23 cellular contexts compared by ENCODE assay signal in genomic region chr17:21530841-21531240, GRCh38.
A peak's percentile ranks its signal among the peaks of the same experiment; 100 is the strongest.
DNase-seq lines count a peak whose midpoint lies in the region; ATAC-seq and TF ChIP-seq lines count a peak whose summit lies in the region.
"Had no signal": no experiment of that assay in that cellular context is flagged by ENCODE, and none has a peak within 500 bp of the region (broad histone marks: within the 10 kb centered on the region; RNA-seq: fewer than 3 reads in every experiment).

No MANE protein-coding gene starts in this region.

- no peaks in the 10 kb centered on the region for H3K9me3 Mint-ChIP-seq in activated CD8-positive, alpha-beta T cell treated with anti-CD3 and anti-CD28 coated beads, Interleukin-2, amount 10 ng/mL, durations not matched to agents 7 days and 5 days (ENCODE audit: insufficient read depth)
- no peaks in the 10 kb centered on the region for H3K9me3 Mint-ChIP-seq in activated CD8-positive, alpha-beta T cell treated with anti-CD3 and anti-CD28 coated beads for 36 hours
- H3K9me3 Mint-ChIP-seq in stimulated activated effector memory CD8-positive, alpha-beta T cell treated with anti-CD3 and anti-CD28 coated beads, Interleukin-12 subunit alpha, Interleukin-12 subunit beta, amount 100 ng/mL, for 72 hours = no peaks in the 10 kb centered on the region
- H3K9me3 Mint-ChIP-seq: CD4-positive, CD25-positive, alpha-beta regulatory T cell; CD8-positive, alpha-beta T cell; GM23338; HFFc6 had no signal

- H3K4me1 Mint-ChIP-seq in activated CD8-positive, alpha-beta T cell treated with anti-CD3 and anti-CD28 coated beads, Interleukin-2, amount 10 ng/mL, durations not matched to agents 7 days and 5 days (ENCODE audit: low read depth) = peaks cover 18% of the 10 kb centered on the region
- peaks cover 14% of the 10 kb centered on the region for H3K4me1 Mint-ChIP-seq in activated CD8-positive, alpha-beta T cell treated with anti-CD3 and anti-CD28 coated beads for 36 hours (ENCODE audit: low read depth)
- H3K4me1 Mint-ChIP-seq in stimulated activated effector memory CD8-positive, alpha-beta T cell treated with anti-CD3 and anti-CD28 coated beads, Interleukin-12 subunit alpha, Interleukin-12 subunit beta, amount 100 ng/mL, for 72 hours = peaks cover 13% of the 10 kb centered on the region
- H3K4me1 Mint-ChIP-seq: B cell had no signal

- H3K79me2 ChIP-seq in mammary epithelial cell (ENCODE audit: insufficient read depth, low read length) = peaks cover under 1% of the 10 kb centered on the region

- intact Hi-C loops in activated CD8-positive, alpha-beta T cell treated with anti-CD3 and anti-CD28 coated beads for 36 hours (cut with micrococcal nuclease) = no loop called here
- intact Hi-C loops in mammary epithelial cell (cut with micrococcal nuclease) = loop anchor here (10.0 kb wide), 1 partner anchor 736 kb away; no protein-coding TSS in a partner anchor
- intact Hi-C loops in prostate gland (cut with DNase I) = no loop called here
- intact Hi-C loops in aorta (cut with DNase I) = no loop called here

- no peak overlapping the region for H3K27ac Mint-ChIP-seq in activated CD8-positive, alpha-beta T cell treated with anti-CD3 and anti-CD28 coated beads, Interleukin-2, amount 10 ng/mL, durations not matched to agents 7 days and 5 days
- no peak overlapping the region for H3K27ac Mint-ChIP-seq in activated CD8-positive, alpha-beta T cell treated with anti-CD3 and anti-CD28 coated beads for 36 hours
- H3K27ac Mint-ChIP-seq in stimulated activated effector memory CD8-positive, alpha-beta T cell treated with anti-CD3 and anti-CD28 coated beads, Interleukin-12 subunit alpha, Interleukin-12 subunit beta, amount 100 ng/mL, for 72 hours = peak overlapping the region; percentile 60
- H3K27ac Mint-ChIP-seq: B cell; CD8-positive, alpha-beta T cell; GM23338; H9; HFFc6 had no signal

- H3K4me3 ChIP-seq in mammary epithelial cell (replicated peaks in 1 of 3; ENCODE audit: insufficient read depth in 1 of 3, low read depth in 2 of 3, low read length in 3 of 3) (no peak overlapping the region), prostate gland (no peak overlapping the region), aorta (ENCODE audit: low read length in 2 of 2) (no peak overlapping the region)
- H3K4me3 ChIP-seq: BLaER1, GM12878, GM23338 had no signal

- dilution Hi-C loops in mammary epithelial cell (cut with HindIII; ENCODE audit: low sequenced_read_pairs) = no loop called here

- TF ChIP-seq CTCF in activated CD8-positive, alpha-beta T cell treated with anti-CD3 and anti-CD28 coated beads for 36 hours (IDR thresholded peaks at IDR 0.05) = no peak
- TF ChIP-seq CTCF in mammary epithelial cell (conservative IDR thresholded peaks at IDR 0.05 in 1 of 2, IDR thresholded peaks at IDR 0.05 in 1 of 2; ENCODE audit: extremely low read depth in 1 of 2, insufficient read depth in 1 of 2, low read depth in 1 of 2, low read length in 2 of 2) (no peak), prostate gland (IDR thresholded peaks at IDR 0.05) (no peak)

- peak; percentile 36 for ATAC-seq in activated CD8-positive, alpha-beta T cell treated with anti-CD3 and anti-CD28 coated beads, Interleukin-2, amount 10 ng/mL, durations not matched to agents 7 days and 5 days
- no peak for ATAC-seq in activated CD8-positive, alpha-beta T cell treated with anti-CD3 and anti-CD28 coated beads for 36 hours
- no peak for ATAC-seq in stimulated activated effector memory CD8-positive, alpha-beta T cell treated with anti-CD3 and anti-CD28 coated beads, Interleukin-12 subunit alpha, Interleukin-12 subunit beta, amount 100 ng/mL, for 72 hours
- no peak for ATAC-seq in aorta (ENCODE audit: low FRiP score)
- ATAC-seq: CD8-positive, alpha-beta T cell; GM12878; GM23338 had no signal

- WGBS in mammary epithelial cell (ENCODE audit: low coverage, missing lambda C conversion rate) = 96% methylated on average over 8 of the region's 9 CpGs
- 93% methylated on average over 9 of the region's 9 CpGs for WGBS in prostate gland
- WGBS in aorta, 2 donors = 93% methylated on average over 9 of the region's 9 CpGs

- no peak overlapping the region for H3K4me2 ChIP-seq in mammary epithelial cell (ENCODE audit: insufficient read depth, low read depth, low read length)
- H3K4me2 ChIP-seq: GM23338 had no signal

- H3K27ac ChIP-seq in KOPT-K1 (ENCODE audit: low read depth, low read length, poor library complexity, severe bottlenecking) = peak overlapping the region; percentile 86
- H3K27ac ChIP-seq in mammary epithelial cell (ENCODE audit: insufficient read depth, low read depth, low read length) = no peak overlapping the region
- H3K27ac ChIP-seq in prostate gland = no peak overlapping the region
- H3K27ac ChIP-seq in aorta (ENCODE audit: low read depth in 1 of 2, low read length in 2 of 2) = no peak overlapping the region
- H3K27ac ChIP-seq: 22Rv1, BLaER1, C4-2B had no signal

- POLR2A ChIA-PET in activated CD8-positive, alpha-beta T cell treated with anti-CD3 and anti-CD28 coated beads, Interleukin-2, amount 10 ng/mL, durations not matched to agents 7 days and 5 days (lab: Charles Lee) = no interaction called here
- POLR2A ChIA-PET in activated CD8-positive, alpha-beta T cell treated with anti-CD3 and anti-CD28 coated beads for 36 hours (lab: Charles Lee) = no interaction called here

- H3K4me1 ChIP-seq in mammary epithelial cell (ENCODE audit: insufficient read depth, low read length) (no peaks in the 10 kb centered on the region), prostate gland (replicated peaks) (no peaks in the 10 kb centered on the region), aorta (ENCODE audit: control insufficient read depth in 1 of 2, insufficient read depth in 2 of 2, low read length in 2 of 2) (no peaks in the 10 kb centered on the region)
- H3K4me1 ChIP-seq: Caco-2 had no signal

- H2AFZ ChIP-seq in mammary epithelial cell (ENCODE audit: low read depth, low read length) = no peak overlapping the region
- H2AFZ ChIP-seq: GM23338 had no signal

- H3K4me3 Mint-ChIP-seq in activated CD8-positive, alpha-beta T cell treated with anti-CD3 and anti-CD28 coated beads, Interleukin-2, amount 10 ng/mL, durations not matched to agents 7 days and 5 days = no peak overlapping the region
- no peak overlapping the region for H3K4me3 Mint-ChIP-seq in activated CD8-positive, alpha-beta T cell treated with anti-CD3 and anti-CD28 coated beads for 36 hours
- no peak overlapping the region for H3K4me3 Mint-ChIP-seq in stimulated activated effector memory CD8-positive, alpha-beta T cell treated with anti-CD3 and anti-CD28 coated beads, Interleukin-12 subunit alpha, Interleukin-12 subunit beta, amount 100 ng/mL, for 72 hours
- H3K4me3 Mint-ChIP-seq: B cell; CD4-positive, CD25-positive, alpha-beta regulatory T cell; CD8-positive, alpha-beta T cell; GM23338; H9; HFFc6 had no signal

- no TSS peak for BruUV-seq in mammary epithelial cell (replicated peaks; lab: Mats Ljungman, UMichigan)

- H3K27me3 ChIP-seq in mammary epithelial cell (ENCODE audit: insufficient read depth, low read length) (no peaks in the 10 kb centered on the region), prostate gland (replicated peaks; ENCODE audit: insufficient read depth) (no peaks in the 10 kb centered on the region), aorta (ENCODE audit: control insufficient read depth in 1 of 2, insufficient read depth in 2 of 2, low read length in 1 of 2) (no peaks in the 10 kb centered on the region)
- H3K27me3 ChIP-seq: BLaER1 had no signal

- H3K36me3 Mint-ChIP-seq in activated CD8-positive, alpha-beta T cell treated with anti-CD3 and anti-CD28 coated beads, Interleukin-2, amount 10 ng/mL, durations not matched to agents 7 days and 5 days (ENCODE audit: low read depth) = peaks cover 2% of the 10 kb centered on the region
- H3K36me3 Mint-ChIP-seq in activated CD8-positive, alpha-beta T cell treated with anti-CD3 and anti-CD28 coated beads for 36 hours (ENCODE audit: low read depth) = peaks cover 24% of the 10 kb centered on the region
- H3K36me3 Mint-ChIP-seq in stimulated activated effector memory CD8-positive, alpha-beta T cell treated with anti-CD3 and anti-CD28 coated beads, Interleukin-12 subunit alpha, Interleukin-12 subunit beta, amount 100 ng/mL, for 72 hours = peaks cover 17% of the 10 kb centered on the region

- H3K9me3 ChIP-seq in KOPT-K1 (ENCODE audit: insufficient read depth, low read length, poor library complexity, severe bottlenecking) (no peaks in the 10 kb centered on the region), mammary epithelial cell (replicated peaks; ENCODE audit: insufficient read depth, low read length) (no peaks in the 10 kb centered on the region), prostate gland (no peaks in the 10 kb centered on the region), aorta (ENCODE audit: control insufficient read depth, low read length) (no peaks in the 10 kb centered on the region)
- H3K9me3 ChIP-seq: BLaER1, Caco-2 had no signal

- H4K20me1 ChIP-seq in mammary epithelial cell (ENCODE audit: insufficient read depth, low read length) = no peaks in the 10 kb centered on the region

- H3K36me3 ChIP-seq in KOPT-K1 (ENCODE audit: insufficient read depth, low read length) = peaks cover 29% of the 10 kb centered on the region
- peaks cover 5% of the 10 kb centered on the region for H3K36me3 ChIP-seq in mammary epithelial cell (ENCODE audit: insufficient read depth, low read length)
- peaks cover 0 to 11% of the 10 kb centered on the region in 2 donors for H3K36me3 ChIP-seq in prostate gland
- peaks cover 4 to 5% of the 10 kb centered on the region in 2 donors for H3K36me3 ChIP-seq in aorta (ENCODE audit: control insufficient read depth in 1 of 2, insufficient read depth in 2 of 2, low read length in 1 of 2)

- no peak for TF ChIP-seq POLR2A in prostate gland (IDR thresholded peaks at IDR 0.05)

- in situ Hi-C loops in mammary epithelial cell (cut with MboI; ENCODE audit: low sequenced_read_pairs in 2 of 2) = no loop called here

- no peaks in the 10 kb centered on the region for H3K27me3 Mint-ChIP-seq in activated CD8-positive, alpha-beta T cell treated with anti-CD3 and anti-CD28 coated beads, Interleukin-2, amount 10 ng/mL, durations not matched to agents 7 days and 5 days (ENCODE audit: low read depth)
- H3K27me3 Mint-ChIP-seq in activated CD8-positive, alpha-beta T cell treated with anti-CD3 and anti-CD28 coated beads for 36 hours = no peaks in the 10 kb centered on the region
- H3K27me3 Mint-ChIP-seq: CD4-positive, CD25-positive, alpha-beta regulatory T cell had no signal

- CTCF ChIA-PET in activated CD8-positive, alpha-beta T cell treated with anti-CD3 and anti-CD28 coated beads, Interleukin-2, amount 10 ng/mL, durations not matched to agents 7 days and 5 days (lab: Charles Lee) = interaction anchor here (1.3 kb wide), 1 partner anchor 19 kb away, joined by 4 read pairs; no protein-coding TSS in a partner anchor
- CTCF ChIA-PET in activated CD8-positive, alpha-beta T cell treated with anti-CD3 and anti-CD28 coated beads for 36 hours (lab: Charles Lee) = no interaction called here
- CTCF ChIA-PET in mammary epithelial cell (lab: Charles Lee; ENCODE audit: low non-redundant PET) = no interaction called here

- no peak for DNase-seq in activated CD8-positive, alpha-beta T cell treated with anti-CD3 and anti-CD28 coated beads, Interleukin-2, amount 10 ng/mL, durations not matched to agents 7 days and 5 days
- no peak for DNase-seq in activated CD8-positive, alpha-beta T cell treated with anti-CD3 and anti-CD28 coated beads for 36 hours
- DNase-seq in ecto neural progenitor cell (ENCODE audit: low spot score) (peak; percentile 38), mammary epithelial cell (no peak), prostate gland (ENCODE audit: low spot score) (no peak), aorta (no peak)
- no peak for DNase-seq in stimulated activated effector memory CD8-positive, alpha-beta T cell treated with anti-CD3 and anti-CD28 coated beads, Interleukin-12 subunit alpha, Interleukin-12 subunit beta, amount 100 ng/mL, for 72 hours (ENCODE audit: low spot score in 2 of 2)
- DNase-seq: Caco-2; CD4-positive, CD25-positive, alpha-beta regulatory T cell; CD8-positive, alpha-beta T cell; DMS 273 treated with DMSO at 0.1 percent for 48 hours; DMS79; EL; GDM1; H9; HFFc6 had no signal

- no peak overlapping the region for H3K9ac ChIP-seq in mammary epithelial cell (ENCODE audit: insufficient read depth, low read length)
- H3K9ac ChIP-seq: BLaER1 had no signal
